In the genomic region with DNA sequence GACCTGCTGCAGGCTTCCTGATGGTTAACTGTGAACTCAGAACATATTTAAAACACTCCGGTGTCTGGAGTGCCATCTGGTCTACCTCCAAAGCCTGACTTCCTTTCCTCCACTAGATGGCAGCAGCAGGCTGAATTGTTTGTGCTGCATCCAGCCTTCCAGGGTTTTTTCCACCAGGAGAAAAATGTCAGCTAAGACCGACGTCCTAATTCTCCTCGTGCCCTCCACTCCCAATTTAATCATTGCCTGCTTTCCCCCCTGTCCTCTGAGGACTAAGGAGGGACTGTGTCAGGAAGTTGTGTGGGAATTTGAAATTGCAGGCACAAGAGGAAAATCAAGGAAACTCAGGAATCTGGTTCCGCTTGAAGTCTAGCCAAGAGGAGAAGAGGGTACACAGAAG, we compare ENCODE assay signal across 8 cellular contexts.
DNase-seq lines count a peak whose midpoint lies in the region; ATAC-seq and TF ChIP-seq lines count a peak whose summit lies in the region.

No MANE protein-coding gene starts in this region.

- H3K27me3 ChIP-seq in GM23248 (replicated peaks; ENCODE audit: insufficient read depth), result peaks cover 9% of the 10 kb centered on the region
- H3K27me3 ChIP-seq in lung (ENCODE audit: control insufficient read depth, insufficient read depth), result no peaks in the 10 kb centered on the region

- H3K9ac ChIP-seq in GM23248, result no peak overlapping the region

- no peaks in the 10 kb centered on the region for H3K9me2 ChIP-seq in GM23248 (ENCODE audit: insufficient read depth)

- H3K4me3 ChIP-seq in AG10803 (ENCODE audit: low read length) (no peak overlapping the region), GM23248 (no peak overlapping the region), lung (no peak overlapping the region)

- no peaks in the 10 kb centered on the region for H3K9me3 Mint-ChIP-seq in activated CD4-positive, alpha-beta T cell treated with anti-CD3 and anti-CD28 coated beads, Interleukin-2, amount 10 ng/mL, durations not matched to agents 7 days and 5 days

- H3K79me2 ChIP-seq in GM23248 (ENCODE audit: insufficient read depth), result no peaks in the 10 kb centered on the region

- H3K27ac ChIP-seq in GM23248 (no peak overlapping the region), lung (ENCODE audit: low read depth in 1 of 2, low read length in 1 of 2) (no peak overlapping the region)

- H3K36me3 ChIP-seq in GM23248 (ENCODE audit: low read depth), result no peaks in the 10 kb centered on the region
- peaks cover 0 to 4% of the 10 kb centered on the region in 2 donors for H3K36me3 ChIP-seq in lung (ENCODE audit: control insufficient read depth in 2 of 2, insufficient read depth in 2 of 2, low read length in 2 of 2)

- no peaks in the 10 kb centered on the region for H3K36me3 Mint-ChIP-seq in activated CD4-positive, alpha-beta T cell treated with anti-CD3 and anti-CD28 coated beads, Interleukin-2, amount 10 ng/mL, durations not matched to agents 7 days and 5 days (ENCODE audit: low read depth)

- POLR2A ChIA-PET in activated CD4-positive, alpha-beta T cell treated with anti-CD3 and anti-CD28 coated beads, Interleukin-2, amount 10 ng/mL, durations not matched to agents 7 days and 5 days (lab: Charles Lee), result no interaction called here

- H4K20me1 ChIP-seq in GM23248 (ENCODE audit: insufficient read depth), result no peaks in the 10 kb centered on the region

- H3K27ac Mint-ChIP-seq in activated CD4-positive, alpha-beta T cell treated with anti-CD3 and anti-CD28 coated beads, Interleukin-2, amount 10 ng/mL, durations not matched to agents 7 days and 5 days, result no peak overlapping the region

- WGBS in GM23248 (ENCODE audit: low coverage in 1 of 2, low lambda C conversion rate in 2 of 2, missing lambda C conversion rate in 2 of 2), 2 experiments, result 21 to 25% methylated on average over 5 of the region's 5 CpGs
- 18 to 22% methylated on average over 5 of the region's 5 CpGs for whole genome bisulfite sequencing in lung, 2 donors

- H3K4me1 ChIP-seq in GM23248 (ENCODE audit: insufficient read depth) (no peaks in the 10 kb centered on the region), lung (ENCODE audit: control insufficient read depth in 2 of 2, insufficient read depth in 2 of 2, low read length in 2 of 2) (peaks cover 0 to 3% of the 10 kb centered on the region in 2 donors)

- in situ Hi-C loops in GM23248 (cut with MboI), result no loop called here

- no peaks in the 10 kb centered on the region for H3K4me1 Mint-ChIP-seq in activated CD4-positive, alpha-beta T cell treated with anti-CD3 and anti-CD28 coated beads, Interleukin-2, amount 10 ng/mL, durations not matched to agents 7 days and 5 days

- H3K27me3 Mint-ChIP-seq in activated CD4-positive, alpha-beta T cell treated with anti-CD3 and anti-CD28 coated beads, Interleukin-2, amount 10 ng/mL, durations not matched to agents 7 days and 5 days, result peaks cover 36% of the 10 kb centered on the region

- H3F3A ChIP-seq in GM23248 (ENCODE audit: insufficient read depth), result no peaks in the 10 kb centered on the region

- TF ChIP-seq CTCF in AG10803 (conservative IDR thresholded peaks at IDR 0.05; ENCODE audit: low read length) (peak; percentile 94), lung (IDR thresholded peaks at IDR 0.05; ENCODE audit: control extremely low read depth, extremely low read depth) (peak; percentile 76)

- ATAC-seq in lung (ENCODE audit: insufficient read depth, low FRiP score) (peak; percentile 73), GM19395 (IDR thresholded peaks at IDR 0.05; ENCODE audit: unreplicated experiment) (no peak)

- DNase-seq in AG10803 (ENCODE audit: low read depth) (peak; percentile 69), GM23248 (peak; percentile 79), NCI-H345 (lab: John Stamatoyannopoulos, UW) (peak; percentile 67), ecto neural progenitor cell (ENCODE audit: low spot score) (peak; percentile 81), lung (ENCODE audit: low spot score) (peak; percentile 79)
- DNase-seq in activated CD4-positive, alpha-beta T cell treated with anti-CD3 and anti-CD28 coated beads, Interleukin-2, amount 10 ng/mL, durations not matched to agents 7 days and 5 days, result peak; percentile 56
- DNase-seq in stimulated activated CD8-positive, alpha-beta memory T cell treated with anti-CD3 and anti-CD28 coated beads, Interleukin-4, amount 100 ng/mL, for 48 hours, result peak; percentile 69

- H2AFZ ChIP-seq in GM23248, result peak overlapping the region; percentile 53

- H3K4me2 ChIP-seq in GM23248 (ENCODE audit: unreplicated experiment), result no peak overlapping the region

- CTCF ChIA-PET in activated CD4-positive, alpha-beta T cell treated with anti-CD3 and anti-CD28 coated beads, Interleukin-2, amount 10 ng/mL, durations not matched to agents 7 days and 5 days (lab: Charles Lee), result interaction anchor here (3.3 kb wide), 1 partner anchor 124 kb away, joined by 11 read pairs; no protein-coding TSS in a partner anchor

- H3K9me3 ChIP-seq in GM23248 (ENCODE audit: low read depth) (no peaks in the 10 kb centered on the region), lung (ENCODE audit: control insufficient read depth in 2 of 2, insufficient read depth in 1 of 2, low read length in 1 of 2) (no peaks in the 10 kb centered on the region)

- no peak overlapping the region for H3K4me3 Mint-ChIP-seq in activated CD4-positive, alpha-beta T cell treated with anti-CD3 and anti-CD28 coated beads, Interleukin-2, amount 10 ng/mL, durations not matched to agents 7 days and 5 days
